In genomic region chr9:2017209-2017458, GRCh38 we compare ENCODE assay signal across 8 cellular contexts. TPM values are rescaled to one million over a fixed set of nuclear protein-coding genes. Genes with fewer than 3 reads are reported as not detected.
DNase-seq lines count a peak whose midpoint lies in the region; ATAC-seq lines count a peak whose summit lies in the region.

No MANE protein-coding gene starts in this region.

- peak overlapping the region; percentile 94 for H3K9ac ChIP-seq in mesenchymal stem cell (ENCODE audit: low read length)

- H2BK12ac ChIP-seq in mesenchymal stem cell (ENCODE audit: low read length in 2 of 2): peak overlapping the region; percentile 54 to 95

- H3K79me1 ChIP-seq in mesenchymal stem cell (replicated peaks; ENCODE audit: low read length, poor library complexity, severe bottlenecking): peaks cover 6% of the 10 kb centered on the region

- peak overlapping the region; percentile 90 for H4K91ac ChIP-seq in mesenchymal stem cell (ENCODE audit: low read length)

- H3K9me3 Mint-ChIP-seq in activated naive CD4-positive, alpha-beta T cell treated with anti-CD3 and anti-CD28 coated beads, Interleukin-2, amount 50 U/mL, for 24 hours: no peaks in the 10 kb centered on the region

- no peaks in the 10 kb centered on the region for H3K4me1 ChIP-seq in mesenchymal stem cell (ENCODE audit: control insufficient read depth, insufficient read depth, low read depth, low read length)

- ATAC-seq in esophagus mucosa (no peak), HG02938 (IDR thresholded peaks at IDR 0.05; ENCODE audit: unreplicated experiment) (no peak), HG02798 (IDR thresholded peaks at IDR 0.05; ENCODE audit: poor library complexity, unreplicated experiment) (no peak)

- no peaks in the 10 kb centered on the region for H3K36me3 ChIP-seq in mesenchymal stem cell (ENCODE audit: control insufficient read depth in 1 of 2, insufficient read depth in 2 of 2, low read depth in 1 of 2, low read length in 2 of 2)

- H3K27me3 ChIP-seq in mesenchymal stem cell (ENCODE audit: control insufficient read depth in 1 of 2, insufficient read depth in 1 of 2, low read length in 2 of 2): no peaks in the 10 kb centered on the region

- H3K4ac ChIP-seq in mesenchymal stem cell (ENCODE audit: low read depth in 1 of 2, low read length in 2 of 2): peak overlapping the region in 1 of 2 experiments; percentile 13

- H4K8ac ChIP-seq in mesenchymal stem cell (ENCODE audit: low read length): peak overlapping the region; percentile 91

- H3K9me3 ChIP-seq in mesenchymal stem cell (ENCODE audit: control insufficient read depth, low read length): no peaks in the 10 kb centered on the region

- peak overlapping the region; percentile 92 to 98 for H3K18ac ChIP-seq in mesenchymal stem cell (ENCODE audit: low read depth in 1 of 2, low read length in 2 of 2)

- H3K27me3 Mint-ChIP-seq in activated naive CD4-positive, alpha-beta T cell treated with anti-CD3 and anti-CD28 coated beads, Interleukin-2, amount 50 U/mL, for 24 hours: no peaks in the 10 kb centered on the region

- H3K4me2 ChIP-seq in mesenchymal stem cell (ENCODE audit: low read length, poor library complexity, severe bottlenecking): peak overlapping the region; percentile 97

- H3K14ac ChIP-seq in mesenchymal stem cell (ENCODE audit: low read length in 2 of 2): peak overlapping the region in 1 of 2 experiments; percentile 99

- peak overlapping the region; percentile 96 to 98 for H3K4me3 ChIP-seq in mesenchymal stem cell (ENCODE audit: insufficient read depth in 1 of 2, low read depth in 1 of 2, low read length in 2 of 2)

- peak overlapping the region; percentile 73 for H2BK120ac ChIP-seq in mesenchymal stem cell (ENCODE audit: low read depth, low read length)

- peak overlapping the region in 1 of 2 experiments; percentile 98 for H3K23ac ChIP-seq in mesenchymal stem cell (ENCODE audit: low read length in 2 of 2)

- no peaks in the 10 kb centered on the region for H3K36me3 Mint-ChIP-seq in activated naive CD4-positive, alpha-beta T cell treated with anti-CD3 and anti-CD28 coated beads, Interleukin-2, amount 50 U/mL, for 24 hours

- WGBS in mesenchymal stem cell: 0% methylated on average over 20 of the region's 21 CpGs

- DNase-seq in activated naive CD4-positive, alpha-beta T cell treated with Interleukin-2 at 50 U/mL for 16 hours: no peak
- peak in 14 of 61 donors; percentile 47 to 82 (median 68) for DNase-seq in caudate nucleus (lab: John Stamatoyannopoulos, UW)
- DNase-seq in mesenchymal stem cell: no peak
- DNase-seq in NCI-H1417 (lab: John Stamatoyannopoulos, UW): no peak

- peak overlapping the region; percentile 98 for H3K4me3 Mint-ChIP-seq in activated naive CD4-positive, alpha-beta T cell treated with anti-CD3 and anti-CD28 coated beads, Interleukin-2, amount 50 U/mL, for 24 hours

- H2AK5ac ChIP-seq in mesenchymal stem cell (ENCODE audit: low read length, severe bottlenecking): no peak overlapping the region

- peak overlapping the region; percentile 69 for H2BK15ac ChIP-seq in mesenchymal stem cell (ENCODE audit: low read depth, poor library complexity, severe bottlenecking)

- peak overlapping the region; percentile 15 for H2BK5ac ChIP-seq in mesenchymal stem cell (ENCODE audit: low read depth, low read length, poor library complexity, severe bottlenecking)

- peaks cover 65% of the 10 kb centered on the region for H3K4me1 Mint-ChIP-seq in activated naive CD4-positive, alpha-beta T cell treated with anti-CD3 and anti-CD28 coated beads, Interleukin-2, amount 50 U/mL, for 24 hours

- peak overlapping the region; percentile 96 for H3K27ac ChIP-seq in caudate nucleus (ENCODE audit: low read depth, low read length)
- peak overlapping the region; percentile 81 for H3K27ac ChIP-seq in mesenchymal stem cell (ENCODE audit: low read length, poor library complexity, severe bottlenecking)

- H2AFZ ChIP-seq in mesenchymal stem cell (ENCODE audit: low read depth, low read length): peak overlapping the region; percentile 65

- H3K27ac Mint-ChIP-seq in activated naive CD4-positive, alpha-beta T cell treated with anti-CD3 and anti-CD28 coated beads, Interleukin-2, amount 50 U/mL, for 24 hours: peak overlapping the region; percentile 96

RNA-seq across cellular contexts. Expression of gene SMARCA2, which starts 2.0 kb away (rescaled TPM):
- 24.3 TPM for polyA plus RNA-seq in mesenchymal stem cell (2013, experiment 1 of 2)
- polyA plus RNA-seq in mesenchymal stem cell (2013, experiment 2 of 2): 23.4 TPM
- 81.7 TPM for total RNA-seq in esophagus mucosa
